Comparison of ENCODE assay signal across 8 cellular contexts in the genomic region with DNA sequence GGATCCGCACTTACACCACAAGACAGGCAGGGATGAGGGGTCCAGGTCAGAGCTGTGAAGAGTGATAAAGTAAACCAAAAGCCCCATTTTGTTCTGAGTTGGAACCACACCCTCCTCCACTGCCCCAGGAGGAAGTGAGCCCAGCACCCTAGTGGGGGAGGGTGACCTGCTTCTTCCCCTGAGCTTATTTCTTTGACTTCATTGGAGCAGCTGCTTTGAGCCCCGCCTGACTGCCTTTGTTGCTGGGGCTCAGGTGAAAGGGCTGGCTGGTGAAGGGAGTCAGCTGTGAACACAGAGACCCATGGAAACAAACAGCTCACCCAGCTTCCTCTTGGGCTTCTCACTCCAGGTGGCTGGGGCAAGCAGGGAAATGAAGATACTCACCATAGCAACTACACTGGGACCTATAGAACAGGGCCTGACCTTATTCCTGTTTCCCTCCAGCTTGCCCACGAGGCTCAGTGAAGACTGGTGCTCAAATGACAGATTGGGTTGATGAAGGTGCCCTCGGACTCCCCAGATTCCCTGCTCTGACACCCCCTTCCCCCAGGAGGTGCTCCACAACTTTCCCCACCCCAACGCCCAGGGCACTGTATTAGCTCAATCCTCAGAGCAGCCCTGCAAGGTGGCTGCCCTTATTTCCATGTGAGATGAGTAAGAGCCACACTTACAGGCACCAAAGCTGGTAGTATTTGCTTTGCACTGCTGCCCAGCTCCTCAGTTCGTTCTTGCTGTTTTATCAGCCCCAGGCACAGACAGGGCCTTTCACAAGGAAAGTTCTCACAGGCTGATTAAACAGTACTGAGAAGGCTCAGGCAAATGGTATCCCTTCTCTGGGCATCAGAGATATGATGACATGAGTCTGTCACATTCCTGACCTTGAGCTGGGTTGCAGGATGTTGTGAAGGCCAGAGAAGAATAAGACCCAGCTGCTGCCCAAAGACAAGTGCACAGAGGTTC. TPM values are rescaled to one million over a fixed set of nuclear protein-coding genes. Genes with fewer than 3 reads are reported as not detected.
DNase-seq lines count a peak whose midpoint lies in the region; ATAC-seq and TF ChIP-seq lines count a peak whose summit lies in the region.

No MANE protein-coding gene starts in this region.

- H3K9me2 ChIP-seq in MM.1S (replicated peaks; ENCODE audit: insufficient read depth, low read length): no peaks in the 10 kb centered on the region
- H3K9me2 ChIP-seq in GM23248 (ENCODE audit: insufficient read depth): no peaks in the 10 kb centered on the region

- H3K4me1 Mint-ChIP-seq in natural killer cell: peaks cover 74 to 87% of the 10 kb centered on the region in 2 donors

- peaks cover 13% of the 10 kb centered on the region for H3K36me3 Mint-ChIP-seq in natural killer cell

- H3K27ac Mint-ChIP-seq in natural killer cell: peak overlapping the region; percentile 97 to 99

- TF ChIP-seq POLR2A in upper lobe of left lung (IDR thresholded peaks at IDR 0.05): peak in 1 of 4 donors; percentile 49

- H3K4me2 ChIP-seq in MM.1S (ENCODE audit: low read depth, low read length) (peak overlapping the region; percentile 94), GM23248 (ENCODE audit: unreplicated experiment) (no peak overlapping the region)

- no peaks in the 10 kb centered on the region for H3K9me3 Mint-ChIP-seq in natural killer cell

- intact Hi-C loops in natural killer cell (cut with micrococcal nuclease): loop anchor here (5.0 kb wide), 2 partner anchors 42 to 192 kb away; a partner anchor contains a TSS

- H3K9ac ChIP-seq in MM.1S (ENCODE audit: low read length) (peak overlapping the region; percentile 95), GM23248 (no peak overlapping the region)

- peaks cover 6% of the 10 kb centered on the region for H3K36me3 ChIP-seq in MM.1S (replicated peaks; ENCODE audit: insufficient read depth, low read length)
- H3K36me3 ChIP-seq in WERI-Rb-1: peaks cover 60% of the 10 kb centered on the region
- peaks cover 13 to 33% (median 25%) of the 10 kb centered on the region in 4 donors for H3K36me3 ChIP-seq in upper lobe of left lung
- no peaks in the 10 kb centered on the region for H3K36me3 ChIP-seq in GM23248 (ENCODE audit: low read depth)

- H3K4me3 ChIP-seq in MM.1S (ENCODE audit: low read length) (peak overlapping the region; percentile 96), WERI-Rb-1 (ENCODE audit: low read depth, low read length) (no peak overlapping the region; the same call in 1 of the 2 replicates), upper lobe of left lung (peak overlapping the region in 2 of 4 donors; percentile 64 to 78), GM23248 (no peak overlapping the region)

- H4K20me1 ChIP-seq in MM.1S (ENCODE audit: insufficient read depth, low read length): no peaks in the 10 kb centered on the region
- no peaks in the 10 kb centered on the region for H4K20me1 ChIP-seq in GM23248 (ENCODE audit: insufficient read depth)

- TF ChIP-seq EP300 in upper lobe of left lung (IDR thresholded peaks at IDR 0.05): no peak

- TF ChIP-seq CTCF in MM.1S (IDR thresholded peaks at IDR 0.05; ENCODE audit: low read length) (no peak), WERI-Rb-1 (IDR thresholded peaks at IDR 0.05; ENCODE audit: low read depth, low read length) (no peak), natural killer cell (IDR thresholded peaks at IDR 0.05) (no peak), upper lobe of left lung (IDR thresholded peaks at IDR 0.05) (no peak)

- H3K27me3 Mint-ChIP-seq in natural killer cell (ENCODE audit: low read depth in 2 of 2): no peaks in the 10 kb centered on the region

- H3K4me3 Mint-ChIP-seq in natural killer cell: peak overlapping the region; percentile 100

- H2AFZ ChIP-seq in MM.1S (ENCODE audit: low read length) (no peak overlapping the region), GM23248 (no peak overlapping the region)

- peaks cover 36% of the 10 kb centered on the region for H3F3A ChIP-seq in MM.1S (ENCODE audit: insufficient read depth, low read length)
- H3F3A ChIP-seq in GM23248 (ENCODE audit: insufficient read depth): peaks cover 9% of the 10 kb centered on the region; the same call in 1 of the 2 replicates

- H3K4me1 ChIP-seq in MM.1S (ENCODE audit: low read length): peaks cover 29% of the 10 kb centered on the region
- H3K4me1 ChIP-seq in upper lobe of left lung: peaks cover 27 to 63% (median 48%) of the 10 kb centered on the region in 4 donors
- H3K4me1 ChIP-seq in GM23248 (ENCODE audit: insufficient read depth): no peaks in the 10 kb centered on the region

- WGBS in upper lobe of left lung, 2 donors: 31 to 50% methylated on average over 2 to 6 of the region's 6 CpGs
- 81 to 82% methylated on average over 6 of the region's 6 CpGs for WGBS in GM23248 (ENCODE audit: low coverage in 1 of 2, low lambda C conversion rate in 2 of 2, missing lambda C conversion rate in 2 of 2), 2 experiments

- H3K9me3 ChIP-seq in MM.1S (replicated peaks; ENCODE audit: insufficient read depth, low read length) (no peaks in the 10 kb centered on the region), WERI-Rb-1 (ENCODE audit: severe bottlenecking) (no peaks in the 10 kb centered on the region), upper lobe of left lung (no peaks in the 10 kb centered on the region), GM23248 (ENCODE audit: low read depth) (no peaks in the 10 kb centered on the region)

- peak; percentile 25 for DNase-seq in GDM1 (lab: John Stamatoyannopoulos, UW)
- peak; percentile 86 for DNase-seq in MM.1S
- no peak for DNase-seq in WERI-Rb-1
- DNase-seq in dermis blood vessel endothelial cell: peak; percentile 83
- DNase-seq in natural killer cell: peak; percentile 53
- peak in 1 of 2 donors; percentile 80 for DNase-seq in upper lobe of left lung
- no peak for DNase-seq in GM23248

- in situ Hi-C loops in GM23248 (cut with MboI): no loop called here

- peak; percentile 49 for ATAC-seq in GM21576 (IDR thresholded peaks at IDR 0.05; ENCODE audit: unreplicated experiment)
- ATAC-seq in natural killer cell: peak; percentile 30 to 43 (median 31)
- ATAC-seq in upper lobe of left lung (ENCODE audit: low FRiP score in 2 of 2): no peak

- H3K79me2 ChIP-seq in MM.1S (ENCODE audit: low read length) (peaks cover 44% of the 10 kb centered on the region), GM23248 (ENCODE audit: insufficient read depth) (no peaks in the 10 kb centered on the region)

- H3K27me3 ChIP-seq in MM.1S (replicated peaks; ENCODE audit: insufficient read depth, low read length) (no peaks in the 10 kb centered on the region), WERI-Rb-1 (ENCODE audit: insufficient read depth, low read depth, severe bottlenecking) (no peaks in the 10 kb centered on the region), upper lobe of left lung (no peaks in the 10 kb centered on the region), GM23248 (replicated peaks; ENCODE audit: insufficient read depth) (no peaks in the 10 kb centered on the region)

- H3K27ac ChIP-seq in MM.1S (ENCODE audit: low read length) (peak overlapping the region; percentile 90), WERI-Rb-1 (peak overlapping the region; percentile 30), upper lobe of left lung (peak overlapping the region; percentile 75 to 98 (median 90)), GM23248 (no peak overlapping the region)

RNA-seq across cellular contexts. Expression of a gene that starts 2.4 kb away (rescaled TPM):
- total RNA-seq in dermis blood vessel endothelial cell (2.6 and 22.3 TPM in 2 replicates), natural killer cell (100 to 1,000 TPM; 463 to 946 (median 562) TPM), upper lobe of left lung (100 to 1,000 TPM in 3 of 6 donors, 10 to 100 TPM in 3; 76.5 to 118 (median 98.3) TPM)
- 2.4 TPM in 1 of 2 replicates, not detected in the other for total RNA-seq in GM23248 (2014; rRNA removed; shearing (Covaris generic))
- polyA plus RNA-seq in GM23248 (2016; fragmentation: Nextera tagmentation; extraction: Ambion mirVana): 2.0 and 2.8 TPM in 2 replicates

RNA-seq across cellular contexts. Expression of a gene that starts 28.6 kb away (rescaled TPM):
- total RNA-seq in dermis blood vessel endothelial cell (0.28 and 0.34 TPM in 2 replicates), natural killer cell (1 to 10 TPM; 7.8 to 8.6 (median 8.5) TPM), upper lobe of left lung (1 to 10 TPM; 1.2 to 5.2 (median 2.4) TPM)
- total RNA-seq in GM23248 (2014; rRNA removed; shearing (Covaris generic)): 0.11 TPM in 1 of 2 replicates, not detected in the other
- 0.22 TPM in 1 of 2 replicates, not detected in the other for polyA plus RNA-seq in GM23248 (2016; fragmentation: Nextera tagmentation; extraction: Ambion mirVana)

RNA-seq across cellular contexts. Expression of a gene that starts 29.5 kb away (rescaled TPM):
- total RNA-seq in dermis blood vessel endothelial cell: not detected in 2 replicates
- under 1 TPM in 1 of 3 donors, not detected in 2; 0.45 TPM for total RNA-seq in natural killer cell
- 10 to 100 TPM in 2 of 6 donors, 1 to 10 TPM in 3, under 1 TPM in 1; 0.49 to 16.5 (median 6.3) TPM for total RNA-seq in upper lobe of left lung
- not detected in 2 replicates for total RNA-seq in GM23248 (2014; rRNA removed; shearing (Covaris generic))
- polyA plus RNA-seq in GM23248 (2016; fragmentation: Nextera tagmentation; extraction: Ambion mirVana): 0.41 TPM in 2 replicates

Comparison
In these comparisons a context has a peak if more than half of its experiments do, and no peak if none do; other contexts are left out.
1. DNase-seq: peak in GDM1 (single experiment), MM.1S (single experiment), dermis blood vessel endothelial cell (single experiment) and natural killer cell (single experiment); none in WERI-Rb-1 (single experiment) and GM23248 (single experiment).
2. ATAC-seq: peak in GM21576 (single experiment) and natural killer cell (3 of 3); none in upper lobe of left lung (0 of 2).